Comparison of ENCODE assay signal across 23 cellular contexts in the genomic region with DNA sequence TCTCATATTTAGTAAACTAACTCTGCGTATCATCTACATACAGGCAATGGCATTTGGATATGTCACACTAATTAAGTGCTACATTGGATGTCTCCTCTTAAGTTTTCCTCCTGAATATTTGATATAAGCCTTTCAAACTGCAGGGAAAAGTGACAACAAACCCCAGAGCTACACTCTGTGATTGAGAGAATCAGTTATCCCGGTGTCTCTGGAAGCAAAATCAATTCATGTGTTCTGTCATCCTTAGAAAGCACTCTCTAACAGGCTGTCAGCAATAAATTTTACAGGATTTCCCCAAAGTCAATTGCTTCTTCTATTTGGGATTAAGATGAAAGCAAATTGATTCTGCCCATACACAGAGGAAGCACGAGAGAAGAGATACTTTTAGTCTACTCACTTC.
"Had no signal": no experiment of that assay in that cellular context is flagged by ENCODE, and none has a peak within 500 bp of the region (broad histone marks: within the 10 kb centered on the region; RNA-seq: fewer than 3 reads in every experiment).

No MANE protein-coding gene starts in this region.

- H3K36me3 ChIP-seq: neutrophil, pancreas, prostate gland, right lobe of liver, sigmoid colon, stomach, thoracic aorta, thyroid gland, tibial nerve, upper lobe of left lung, vagina had no signal

- DNase-seq: natural killer cell; nucleus accumbens; pancreas; right cardiac atrium; right lobe of liver; sigmoid colon; small intestine; stimulated activated CD4-positive, alpha-beta T cell treated with anti-CD3 and anti-CD28 coated beads, Interleukin-15, amount 100 ng/mL, for 24 hours; stimulated activated CD4-positive, alpha-beta T cell treated with anti-CD3 and anti-CD28 coated beads, Interleukin-2, amount 100 ng/mL, for 24 hours; stimulated activated CD4-positive, alpha-beta T cell treated with anti-CD3 and anti-CD28 coated beads, Interleukin-2, amount 100 ng/mL, for 48 hours; stimulated activated CD4-positive, alpha-beta T cell treated with anti-CD3 and anti-CD28 coated beads, Interleukin-4, amount 100 ng/mL, for 24 hours; stimulated activated naive B cell treated with anti-CD40 and anti-IgM and Interleukin-4, amounts not matched to agents 10 μg/mL and 1 μg/mL and 100 μg/mL, for 72 hours; stimulated activated naive CD4-positive, alpha-beta T cell treated with Interleukin-2 at 50 U/mL for 16 hours; stomach; thyroid gland; trophoblast cell; upper lobe of left lung had no signal

- H3K9me3 ChIP-seq: neutrophil, pancreas, prostate gland, right lobe of liver, sigmoid colon, stomach, thoracic aorta, thyroid gland, tibial nerve, upper lobe of left lung, vagina had no signal

- H3K27ac ChIP-seq: neutrophil, pancreas, prostate gland, right lobe of liver, sigmoid colon, stomach, thoracic aorta, thyroid gland, tibial nerve, upper lobe of left lung, vagina had no signal

- H3K4me3 ChIP-seq: pancreas, prostate gland, right lobe of liver, sigmoid colon, stomach, thoracic aorta, thyroid gland, tibial nerve, upper lobe of left lung, vagina had no signal

- H3K4me1 ChIP-seq: pancreas, prostate gland, right lobe of liver, sigmoid colon, stomach, thyroid gland, tibial nerve, upper lobe of left lung, vagina had no signal

- ATAC-seq: natural killer cell; pancreas; right cardiac atrium; right lobe of liver; stimulated activated effector memory CD8-positive, alpha-beta T cell treated with anti-CD3 and anti-CD28 coated beads, Interleukin-12 subunit alpha, Interleukin-12 subunit beta, amount 100 ng/mL, for 72 hours; stimulated activated naive B cell treated with anti-CD40 and anti-IgM and Interleukin-4, amounts not matched to agents 10 μg/mL and 1 μg/mL and 100 μg/mL, for 72 hours had no signal

- H3K27me3 ChIP-seq: neutrophil, pancreas, right lobe of liver, sigmoid colon, stomach, thyroid gland, tibial nerve, upper lobe of left lung, vagina had no signal
